ENCODE assay signal across 1 cellular context in genomic region chr11:61816736-61817455, GRCh38.
TF ChIP-seq lines count a peak whose summit lies in the region.

TSS of gene FADS1 (minus strand) at chr11:61817003. CDS start at chr11:61816929, 74 bp downstream.

TF ChIP-seq in H1, 55 proteins besides CTCF, POLR2A, EP300 and RAD21 (continued from another document):
- TF ChIP-seq, protein P1, sequence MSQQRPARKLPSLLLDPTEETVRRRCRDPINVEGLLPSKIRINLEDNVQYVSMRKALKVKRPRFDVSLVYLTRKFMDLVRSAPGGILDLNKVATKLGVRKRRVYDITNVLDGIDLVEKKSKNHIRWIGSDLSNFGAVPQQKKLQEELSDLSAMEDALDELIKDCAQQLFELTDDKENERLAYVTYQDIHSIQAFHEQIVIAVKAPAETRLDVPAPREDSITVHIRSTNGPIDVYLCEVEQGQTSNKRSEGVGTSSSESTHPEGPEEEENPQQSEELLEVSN (IDR thresholded peaks at IDR 0.05): peak; percentile 73; the same call in 1 of the 2 replicates
- TF ChIP-seq CEBPB (IDR thresholded peaks at IDR 0.05; ENCODE audit: low read depth, low read length) (peak; percentile 88), PHF8 (conservative IDR thresholded peaks at IDR 0.05; ENCODE audit: low read depth, low read length) (peak; percentile 29; the same call in 1 of the 2 replicates), TAF1 (IDR thresholded peaks at IDR 0.05; ENCODE audit: low read depth, low read length) (peak; percentile 30; the same call in 1 of the 2 replicates), TAF7 (optimal IDR thresholded peaks at IDR 0.05; ENCODE audit: borderline replicate concordance, low read depth, low read length) (peak; percentile 18), GTF2F1 (IDR thresholded peaks at IDR 0.05; ENCODE audit: borderline replicate concordance, low read depth, low read length) (0 out of 2 replicates have a peak, but pooled peaks have one; percentile 28), TBP (IDR thresholded peaks at IDR 0.05; ENCODE audit: low read depth, low read length) (peak; percentile 49; the same call in 1 of the 2 replicates), GABPA (IDR thresholded peaks at IDR 0.05; ENCODE audit: borderline replicate concordance, insufficient read depth, low read length) (no peak), CREB1 (IDR thresholded peaks at IDR 0.05) (peak; percentile 90), SIX5 (IDR thresholded peaks at IDR 0.05; ENCODE audit: low read depth, low read length) (no peak), YY1 (IDR thresholded peaks at IDR 0.05; ENCODE audit: low read depth, low read length) (0 out of 2 replicates have a peak, but pooled peaks have one; percentile 4), SIRT6 (IDR thresholded peaks at IDR 0.05; ENCODE audit: low read length) (no peak)
